In the genomic region with DNA sequence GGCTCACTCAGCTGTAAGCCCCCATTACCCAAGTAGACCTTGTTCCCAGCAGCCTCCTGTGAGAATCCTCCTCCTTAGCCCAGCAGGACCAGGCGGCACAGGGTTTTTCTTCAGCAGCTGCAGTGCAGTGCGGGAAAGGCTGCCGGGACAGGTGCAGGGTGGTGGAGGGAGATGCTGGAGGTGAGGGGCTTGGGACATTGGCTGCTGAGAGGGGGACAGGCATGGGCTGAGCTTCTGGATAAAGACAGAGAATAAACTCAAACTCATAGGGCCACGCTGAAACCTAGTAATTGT, we compare ENCODE assay signal across 11 cellular contexts.
"Had no signal": no experiment of that assay in that cellular context is flagged by ENCODE, and none has a peak within 500 bp of the region (broad histone marks: within the 10 kb centered on the region; RNA-seq: fewer than 3 reads in every experiment).

No MANE protein-coding gene starts in this region.

- H3K27ac ChIP-seq: brain microvascular endothelial cell, foreskin keratinocyte had no signal

- H3K4me1 ChIP-seq: foreskin keratinocyte had no signal

- FAIRE-seq: urothelium cell line had no signal

- H3K27me3 ChIP-seq: brain microvascular endothelial cell, foreskin keratinocyte had no signal

- ATAC-seq: activated T-cell treated with anti-CD3 and anti-CD28 coated beads, Interleukin-2, amount 50 U/mL, for 4 hours; foreskin keratinocyte; natural killer cell had no signal

- DNase-seq: activated gamma-delta T cell treated with Interleukin-2 at 50 U/mL for 16 hours; activated T-cell treated with anti-CD3 and anti-CD28 coated beads, Interleukin-2, amount 50 U/mL, for 4 hours; brain microvascular endothelial cell; effector memory CD4-positive, alpha-beta T cell; foreskin keratinocyte; glutamatergic neuron; kidney glomerular epithelial cell; mesendoderm; occipital lobe had no signal

- H3K36me3 ChIP-seq: brain microvascular endothelial cell had no signal
